In the genomic region with DNA sequence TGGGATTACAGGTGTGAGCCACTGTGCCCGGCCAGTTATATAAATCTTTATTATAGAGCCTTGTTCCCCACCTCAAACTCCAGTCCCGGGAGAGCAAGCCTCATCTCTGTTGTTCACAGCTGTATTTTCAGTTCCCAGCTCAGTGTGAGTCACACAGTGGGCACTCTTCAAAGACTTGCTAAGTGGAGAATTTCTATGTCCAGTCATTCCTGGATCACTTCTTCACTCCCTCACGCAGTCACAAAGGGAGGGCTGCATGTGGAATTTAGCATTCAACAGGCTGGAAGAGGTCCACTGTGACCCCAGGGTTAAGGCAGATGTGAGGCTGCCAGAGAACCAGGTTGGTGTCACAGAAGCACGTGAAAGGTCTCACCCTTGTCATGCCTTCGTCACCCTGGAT, we compare ENCODE assay signal across 8 cellular contexts. TPM values are rescaled to one million over a fixed set of nuclear protein-coding genes. Genes with fewer than 3 reads are reported as not detected.
DNase-seq lines count a peak whose midpoint lies in the region; ATAC-seq, FAIRE-seq and TF ChIP-seq lines count a peak whose summit lies in the region.
"Not testable (repeated sequence)": the region's sequence is repeated elsewhere in the genome, so short reads cannot be mapped to it uniquely, and the experiment has no call there.

No MANE protein-coding gene starts in this region.

- intact Hi-C loops in GM12878 (cut with micrococcal nuclease; ENCODE audit: unreplicated experiment) = not testable (repeated sequence)

- not testable (repeated sequence) for H3K4me3 ChIP-seq in GM12878; fibroblast of villous mesenchyme (ENCODE audit: low read depth, low read length); mesendoderm (ENCODE audit: low read length); upper lobe of left lung

- not testable (repeated sequence) for H3K79me1 ChIP-seq in mesendoderm (ENCODE audit: low read length)

- not testable (repeated sequence) for H3K4me1 ChIP-seq in GM12878 (ENCODE audit: control insufficient read depth, insufficient read depth, low read length); mesendoderm (ENCODE audit: control insufficient read depth, low read depth, low read length); upper lobe of left lung

- not testable (repeated sequence) for H2BK5ac ChIP-seq in mesendoderm (ENCODE audit: low read length)

- not testable (repeated sequence) for H2BK15ac ChIP-seq in mesendoderm (replicated peaks; ENCODE audit: low read depth)

- not testable (repeated sequence) for TF ChIP-seq POLR2A in GM12878 (IDR thresholded peaks at IDR 0.05; ENCODE audit: low read depth, low read length); upper lobe of left lung (IDR thresholded peaks at IDR 0.05)

- ATAC-seq in GM12878 (peak; percentile 76), upper lobe of left lung (ENCODE audit: low FRiP score in 2 of 2) (peak; percentile 52 to 53)

- not testable (repeated sequence) for FAIRE-seq in GM12878 (lab: Jason Lieb, UNC)

- RAD21 ChIA-PET in GM12878 (lab: Charles Lee; ENCODE audit: unreplicated experiment) = not testable (repeated sequence)

- not testable (repeated sequence) for H2BK120ac ChIP-seq in mesendoderm (ENCODE audit: low read depth, low read length)

- not testable (repeated sequence) for H4K8ac ChIP-seq in mesendoderm (ENCODE audit: low read depth, low read length)

- TF ChIP-seq EP300 in GM12878 (IDR thresholded peaks at IDR 0.05; ENCODE audit: borderline replicate concordance in 1 of 2, control insufficient read depth in 1 of 2, low read depth in 2 of 2, low read length in 2 of 2) = peak in 1 of 2 experiments; percentile 50; a peak in 1 of 4 replicates
- TF ChIP-seq EP300 in upper lobe of left lung (IDR thresholded peaks at IDR 0.05) = not testable (repeated sequence)

- not testable (repeated sequence) for H3K9me3 ChIP-seq in GM12878 (replicated peaks; ENCODE audit: control insufficient read depth, insufficient read depth, low read length); upper lobe of left lung

- in situ Hi-C loops in GM12878 (cut with MboI) = not testable (repeated sequence)

- DNase-seq in ELF-1 (ENCODE audit: low read depth, low spot score) (peak; percentile 47), HCEC 1CT (peak; percentile 68), MV-4-11 (lab: John Stamatoyannopoulos, UW) (peak; percentile 8), T1000 (lab: John Stamatoyannopoulos, UW) (peak; percentile 40), GM12878 (ENCODE audit: low read depth, low spot score) (peak; percentile 4), fibroblast of villous mesenchyme (ENCODE audit: low read depth) (peak; percentile 6), mesendoderm (peak; percentile 11)
- DNase-seq in upper lobe of left lung = not testable (repeated sequence)

- not testable (repeated sequence) for H3K36me3 ChIP-seq in GM12878 (ENCODE audit: control insufficient read depth in 2 of 2, insufficient read depth in 2 of 2, low read length in 1 of 2); mesendoderm (ENCODE audit: control insufficient read depth, insufficient read depth, low read length); upper lobe of left lung

- H2AFZ ChIP-seq in GM12878 (ENCODE audit: control insufficient read depth, low read depth, low read length) = not testable (repeated sequence)

- H3K56ac ChIP-seq in mesendoderm (ENCODE audit: low read length) = not testable (repeated sequence)

- not testable (repeated sequence) for H3K27ac ChIP-seq in GM12878 (ENCODE audit: control insufficient read depth, insufficient read depth); mesendoderm (ENCODE audit: low read depth, low read length); upper lobe of left lung

- not testable (repeated sequence) for H3K9ac ChIP-seq in GM12878 (ENCODE audit: control insufficient read depth, insufficient read depth, low read length); mesendoderm (ENCODE audit: low read length)

- CTCF ChIA-PET in GM12878 (lab: Yijun Ruan, JAX) = not testable (repeated sequence)

- H3K27me3 ChIP-seq in GM12878 (replicated peaks in 1 of 2; ENCODE audit: control insufficient read depth in 2 of 2, insufficient read depth in 2 of 2, low read length in 1 of 2); mesendoderm (ENCODE audit: insufficient read depth, low read length, poor library complexity); upper lobe of left lung: not testable (repeated sequence)

- H4K20me1 ChIP-seq in GM12878 (ENCODE audit: control insufficient read depth, insufficient read depth) = not testable (repeated sequence)

- SMC1A ChIA-PET in GM12878 (lab: Charles Lee; ENCODE audit: uncharacterized antibody, unreplicated experiment) = not testable (repeated sequence)

- POLR2A ChIA-PET in GM12878 (lab: Charles Lee) = not testable (repeated sequence)

- TF ChIP-seq CTCF in GM12878 (IDR thresholded peaks at IDR 0.05 in 2 of 3, conservative IDR thresholded peaks at IDR 0.05 in 1 of 3; ENCODE audit: control insufficient read depth in 2 of 3, extremely low read depth in 1 of 3, insufficient read depth in 1 of 3, low read depth in 3 of 3, low read length in 3 of 3); fibroblast of villous mesenchyme (IDR thresholded peaks at IDR 0.05; ENCODE audit: insufficient read depth, low read depth, low read length); upper lobe of left lung (IDR thresholded peaks at IDR 0.05): not testable (repeated sequence)

- H2AK5ac ChIP-seq in mesendoderm (ENCODE audit: low read length) = not testable (repeated sequence)

- H3K23ac ChIP-seq in mesendoderm (ENCODE audit: low read length) = not testable (repeated sequence)

- 31% methylated on average over 5 of the region's 5 CpGs for WGBS in GM12878 (ENCODE audit: insufficient coverage, insufficient replicate concordance, low lambda C conversion rate, missing lambda C conversion rate)
- no CpG with 5 or more reads among the region's 5 CpGs for WGBS in mesendoderm (ENCODE audit: extremely low coverage, insufficient coverage, low lambda C conversion rate)
- WGBS in upper lobe of left lung, 2 donors = 80 to 84% methylated on average over 5 of the region's 5 CpGs

- H3K18ac ChIP-seq in mesendoderm (ENCODE audit: low read length) = not testable (repeated sequence)

- not testable (repeated sequence) for H3K4ac ChIP-seq in mesendoderm (ENCODE audit: low read depth, low read length)

- not testable (repeated sequence) for H3K4me2 ChIP-seq in GM12878 (ENCODE audit: control insufficient read depth, insufficient read depth); mesendoderm (ENCODE audit: low read length)

- not testable (repeated sequence) for BruUV-seq in GM12878 (replicated peaks; lab: Mats Ljungman, UMichigan)

- not testable (repeated sequence) for H4K5ac ChIP-seq in mesendoderm (ENCODE audit: low read length)

- H3K79me2 ChIP-seq in GM12878 (ENCODE audit: control insufficient read depth, insufficient read depth, low read length); mesendoderm (ENCODE audit: control insufficient read depth, insufficient read depth, low read length): not testable (repeated sequence)

- TF ChIP-seq RAD21 in GM12878 (IDR thresholded peaks at IDR 0.05; ENCODE audit: insufficient read depth, low read depth, low read length) = not testable (repeated sequence)

TF ChIP-seq in GM12878, 131 proteins besides CTCF, POLR2A, EP300 and RAD21 (continues in another document):
- TF ChIP-seq NR2F1 (conservative IDR thresholded peaks at IDR 0.05) (peak; percentile 90), IKZF2 (IDR thresholded peaks at IDR 0.05) (peak; percentile 75 to 77; a peak in 3 of 4 replicates), MEF2B (IDR thresholded peaks at IDR 0.05; ENCODE audit: partially characterized antibody, poor library complexity, severe bottlenecking) (peak; percentile 80), IRF4 (IDR thresholded peaks at IDR 0.05; ENCODE audit: low read depth, low read length) (peak; percentile 52; the same call in 1 of the 2 replicates)
- TF ChIP-seq, protein P1, sequence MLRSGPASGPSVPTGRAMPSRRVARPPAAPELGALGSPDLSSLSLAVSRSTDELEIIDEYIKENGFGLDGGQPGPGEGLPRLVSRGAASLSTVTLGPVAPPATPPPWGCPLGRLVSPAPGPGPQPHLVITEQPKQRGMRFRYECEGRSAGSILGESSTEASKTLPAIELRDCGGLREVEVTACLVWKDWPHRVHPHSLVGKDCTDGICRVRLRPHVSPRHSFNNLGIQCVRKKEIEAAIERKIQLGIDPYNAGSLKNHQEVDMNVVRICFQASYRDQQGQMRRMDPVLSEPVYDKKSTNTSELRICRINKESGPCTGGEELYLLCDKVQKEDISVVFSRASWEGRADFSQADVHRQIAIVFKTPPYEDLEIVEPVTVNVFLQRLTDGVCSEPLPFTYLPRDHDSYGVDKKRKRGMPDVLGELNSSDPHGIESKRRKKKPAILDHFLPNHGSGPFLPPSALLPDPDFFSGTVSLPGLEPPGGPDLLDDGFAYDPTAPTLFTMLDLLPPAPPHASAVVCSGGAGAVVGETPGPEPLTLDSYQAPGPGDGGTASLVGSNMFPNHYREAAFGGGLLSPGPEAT (IDR thresholded peaks at IDR 0.05; ENCODE audit: low read depth) = 0 out of 2 replicates have a peak, but pooled peaks have one; percentile 18

RNA-seq across cellular contexts. Expression of a gene that starts 33.0 kb away (rescaled TPM):
- 68.9 and 72.2 TPM in 2 replicates for total RNA-seq in GM12878 (2013; cell fraction: nucleolus; rRNA removed)
- 74.9 and 75.9 TPM in 2 replicates for total RNA-seq in GM12878 (2014; rRNA removed)
- 53.6 and 59.3 TPM in 2 replicates for total RNA-seq in GM12878 (2014; rRNA removed; fragmentation: Illumina TruSeq; extraction: Trizol)
- 97.6 and 101 TPM in 2 replicates for total RNA-seq in GM12878 (2021)
- polyA plus RNA-seq in GM12878 (2011; ENCODE audit: low read depth) = 59.0 TPM
- polyA plus RNA-seq in GM12878 (2011; rRNA removed) = 29.3 and 71.4 TPM in 2 replicates
- polyA plus RNA-seq in GM12878 (2011; cell fraction: cytosol; rRNA removed) = 61.5 and 61.9 TPM in 2 replicates
- 78.2 and 89.6 TPM in 2 replicates for polyA plus RNA-seq in GM12878 (2011; cell fraction: nucleus; rRNA removed)
- 63.0 and 74.3 TPM in 2 replicates for polyA plus RNA-seq in GM12878 (2012)
- 70.0 and 83.8 TPM in 2 replicates for polyA plus RNA-seq in GM12878 (2014; fragmentation: Illumina TruSeq; extraction: Trizol)
- polyA plus RNA-seq in GM12878 (2014; fragmentation: Nextera tagmentation; extraction: Ambion mirVana) = 10 to 100 TPM; 30.2 to 42.7 TPM
- 47.8 and 64.1 TPM in 2 replicates for polyA plus RNA-seq in GM12878 (2014; rRNA removed)
- polyA plus RNA-seq in GM12878 (2016; fragmentation: Nextera tagmentation; extraction: Ambion mirVana) = 100 to 1,000 TPM; 105 to 110 TPM
- 71.4 and 110 TPM in 2 replicates for polyA minus RNA-seq in GM12878 (2011; rRNA and poly(A)+ RNA removed)
- polyA minus RNA-seq in GM12878 (2011; cell fraction: cytosol; rRNA and poly(A)+ RNA removed) = 42.8 and 55.1 TPM in 2 replicates
- polyA minus RNA-seq in GM12878 (2011; cell fraction: nucleus; rRNA and poly(A)+ RNA removed) = 19.6 and 26.1 TPM in 2 replicates
- 101 and 124 TPM in 2 replicates for total RNA-seq in fibroblast of villous mesenchyme
- polyA plus RNA-seq in mesendoderm (2013, experiment 1 of 2) = 91.9 TPM
- polyA plus RNA-seq in mesendoderm (2013, experiment 2 of 2) = 96.6 TPM
- 100 to 1,000 TPM in 2 of 6 donors, 10 to 100 TPM in 4; 37.7 to 133 (median 75.2) TPM for total RNA-seq in upper lobe of left lung
